Comparison of ENCODE assay signal across 1 cellular context in the genomic region with DNA sequence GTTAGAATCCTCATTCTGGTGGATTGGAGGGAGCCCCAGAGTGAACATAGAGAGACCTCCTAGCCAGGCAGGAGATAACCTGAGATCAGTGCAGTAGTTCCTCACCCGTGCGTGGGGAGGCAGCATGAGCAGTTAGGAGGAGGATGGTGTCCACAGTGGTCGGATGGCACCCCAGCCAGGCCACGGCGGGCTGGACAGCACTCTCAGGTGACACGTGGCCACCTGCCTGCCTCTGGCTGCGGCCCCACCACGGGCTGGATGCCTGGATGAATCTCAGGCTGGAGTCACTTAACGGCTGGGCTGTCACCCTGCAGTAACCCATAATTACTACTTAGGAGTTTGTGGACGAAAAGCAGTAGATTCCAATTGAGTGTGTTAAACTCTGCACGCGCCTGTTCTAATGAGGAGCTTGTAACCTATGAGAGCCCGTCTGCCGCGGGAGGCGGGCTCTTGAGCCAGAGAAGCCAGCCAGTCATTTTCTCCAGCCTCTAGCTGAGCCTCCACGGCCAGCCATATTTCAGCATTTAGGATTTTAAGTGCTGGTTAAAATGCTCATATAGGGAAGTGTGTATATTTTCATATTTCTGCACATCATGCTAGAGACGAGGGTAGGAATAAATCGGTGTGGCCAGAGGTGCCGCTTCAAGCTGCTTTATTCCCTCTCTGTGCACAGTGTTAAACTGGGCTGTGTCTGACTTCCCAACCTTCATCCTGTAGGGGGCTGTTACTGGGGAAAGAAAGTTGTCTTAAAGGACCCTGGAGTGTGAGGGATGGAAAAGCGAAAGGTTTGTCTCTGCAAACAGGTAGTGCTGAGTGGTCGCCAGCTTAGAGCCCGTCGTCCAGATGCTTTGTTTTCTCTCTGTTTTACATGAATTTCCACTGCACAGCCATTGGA.
TF ChIP-seq lines count a peak whose summit lies in the region.

No MANE protein-coding gene starts in this region.

TF ChIP-seq in HEK293, 187 proteins besides CTCF, POLR2A, EP300 and RAD21 (continued from another document):
- TF ChIP-seq, protein P1, sequence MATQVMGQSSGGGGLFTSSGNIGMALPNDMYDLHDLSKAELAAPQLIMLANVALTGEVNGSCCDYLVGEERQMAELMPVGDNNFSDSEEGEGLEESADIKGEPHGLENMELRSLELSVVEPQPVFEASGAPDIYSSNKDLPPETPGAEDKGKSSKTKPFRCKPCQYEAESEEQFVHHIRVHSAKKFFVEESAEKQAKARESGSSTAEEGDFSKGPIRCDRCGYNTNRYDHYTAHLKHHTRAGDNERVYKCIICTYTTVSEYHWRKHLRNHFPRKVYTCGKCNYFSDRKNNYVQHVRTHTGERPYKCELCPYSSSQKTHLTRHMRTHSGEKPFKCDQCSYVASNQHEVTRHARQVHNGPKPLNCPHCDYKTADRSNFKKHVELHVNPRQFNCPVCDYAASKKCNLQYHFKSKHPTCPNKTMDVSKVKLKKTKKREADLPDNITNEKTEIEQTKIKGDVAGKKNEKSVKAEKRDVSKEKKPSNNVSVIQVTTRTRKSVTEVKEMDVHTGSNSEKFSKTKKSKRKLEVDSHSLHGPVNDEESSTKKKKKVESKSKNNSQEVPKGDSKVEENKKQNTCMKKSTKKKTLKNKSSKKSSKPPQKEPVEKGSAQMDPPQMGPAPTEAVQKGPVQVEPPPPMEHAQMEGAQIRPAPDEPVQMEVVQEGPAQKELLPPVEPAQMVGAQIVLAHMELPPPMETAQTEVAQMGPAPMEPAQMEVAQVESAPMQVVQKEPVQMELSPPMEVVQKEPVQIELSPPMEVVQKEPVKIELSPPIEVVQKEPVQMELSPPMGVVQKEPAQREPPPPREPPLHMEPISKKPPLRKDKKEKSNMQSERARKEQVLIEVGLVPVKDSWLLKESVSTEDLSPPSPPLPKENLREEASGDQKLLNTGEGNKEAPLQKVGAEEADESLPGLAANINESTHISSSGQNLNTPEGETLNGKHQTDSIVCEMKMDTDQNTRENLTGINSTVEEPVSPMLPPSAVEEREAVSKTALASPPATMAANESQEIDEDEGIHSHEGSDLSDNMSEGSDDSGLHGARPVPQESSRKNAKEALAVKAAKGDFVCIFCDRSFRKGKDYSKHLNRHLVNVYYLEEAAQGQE (tag by site-specific recombination; IDR thresholded peaks at IDR 0.05): peak; percentile 85
- TF ChIP-seq ZNF146 (tag by site-specific recombination; IDR thresholded peaks at IDR 0.05) (no peak), SP7 (tag by site-specific recombination; IDR thresholded peaks at IDR 0.05) (peak; percentile 95), ZNF223 (tag by site-specific recombination; IDR thresholded peaks at IDR 0.05) (no peak), ZNF626 (tag by site-specific recombination; IDR thresholded peaks at IDR 0.05) (no peak), ZSCAN23 (tag by site-specific recombination; IDR thresholded peaks at IDR 0.05) (no peak), ZBTB21 (tag by site-specific recombination; IDR thresholded peaks at IDR 0.05) (no peak), OSR2 (tag by site-specific recombination; IDR thresholded peaks at IDR 0.05) (peak; percentile 57)
- TF ChIP-seq, protein P2, sequence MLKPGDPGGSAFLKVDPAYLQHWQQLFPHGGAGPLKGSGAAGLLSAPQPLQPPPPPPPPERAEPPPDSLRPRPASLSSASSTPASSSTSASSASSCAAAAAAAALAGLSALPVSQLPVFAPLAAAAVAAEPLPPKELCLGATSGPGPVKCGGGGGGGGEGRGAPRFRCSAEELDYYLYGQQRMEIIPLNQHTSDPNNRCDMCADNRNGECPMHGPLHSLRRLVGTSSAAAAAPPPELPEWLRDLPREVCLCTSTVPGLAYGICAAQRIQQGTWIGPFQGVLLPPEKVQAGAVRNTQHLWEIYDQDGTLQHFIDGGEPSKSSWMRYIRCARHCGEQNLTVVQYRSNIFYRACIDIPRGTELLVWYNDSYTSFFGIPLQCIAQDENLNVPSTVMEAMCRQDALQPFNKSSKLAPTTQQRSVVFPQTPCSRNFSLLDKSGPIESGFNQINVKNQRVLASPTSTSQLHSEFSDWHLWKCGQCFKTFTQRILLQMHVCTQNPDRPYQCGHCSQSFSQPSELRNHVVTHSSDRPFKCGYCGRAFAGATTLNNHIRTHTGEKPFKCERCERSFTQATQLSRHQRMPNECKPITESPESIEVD (tag by site-specific recombination; IDR thresholded peaks at IDR 0.05): no peak
- TF ChIP-seq, protein P3, sequence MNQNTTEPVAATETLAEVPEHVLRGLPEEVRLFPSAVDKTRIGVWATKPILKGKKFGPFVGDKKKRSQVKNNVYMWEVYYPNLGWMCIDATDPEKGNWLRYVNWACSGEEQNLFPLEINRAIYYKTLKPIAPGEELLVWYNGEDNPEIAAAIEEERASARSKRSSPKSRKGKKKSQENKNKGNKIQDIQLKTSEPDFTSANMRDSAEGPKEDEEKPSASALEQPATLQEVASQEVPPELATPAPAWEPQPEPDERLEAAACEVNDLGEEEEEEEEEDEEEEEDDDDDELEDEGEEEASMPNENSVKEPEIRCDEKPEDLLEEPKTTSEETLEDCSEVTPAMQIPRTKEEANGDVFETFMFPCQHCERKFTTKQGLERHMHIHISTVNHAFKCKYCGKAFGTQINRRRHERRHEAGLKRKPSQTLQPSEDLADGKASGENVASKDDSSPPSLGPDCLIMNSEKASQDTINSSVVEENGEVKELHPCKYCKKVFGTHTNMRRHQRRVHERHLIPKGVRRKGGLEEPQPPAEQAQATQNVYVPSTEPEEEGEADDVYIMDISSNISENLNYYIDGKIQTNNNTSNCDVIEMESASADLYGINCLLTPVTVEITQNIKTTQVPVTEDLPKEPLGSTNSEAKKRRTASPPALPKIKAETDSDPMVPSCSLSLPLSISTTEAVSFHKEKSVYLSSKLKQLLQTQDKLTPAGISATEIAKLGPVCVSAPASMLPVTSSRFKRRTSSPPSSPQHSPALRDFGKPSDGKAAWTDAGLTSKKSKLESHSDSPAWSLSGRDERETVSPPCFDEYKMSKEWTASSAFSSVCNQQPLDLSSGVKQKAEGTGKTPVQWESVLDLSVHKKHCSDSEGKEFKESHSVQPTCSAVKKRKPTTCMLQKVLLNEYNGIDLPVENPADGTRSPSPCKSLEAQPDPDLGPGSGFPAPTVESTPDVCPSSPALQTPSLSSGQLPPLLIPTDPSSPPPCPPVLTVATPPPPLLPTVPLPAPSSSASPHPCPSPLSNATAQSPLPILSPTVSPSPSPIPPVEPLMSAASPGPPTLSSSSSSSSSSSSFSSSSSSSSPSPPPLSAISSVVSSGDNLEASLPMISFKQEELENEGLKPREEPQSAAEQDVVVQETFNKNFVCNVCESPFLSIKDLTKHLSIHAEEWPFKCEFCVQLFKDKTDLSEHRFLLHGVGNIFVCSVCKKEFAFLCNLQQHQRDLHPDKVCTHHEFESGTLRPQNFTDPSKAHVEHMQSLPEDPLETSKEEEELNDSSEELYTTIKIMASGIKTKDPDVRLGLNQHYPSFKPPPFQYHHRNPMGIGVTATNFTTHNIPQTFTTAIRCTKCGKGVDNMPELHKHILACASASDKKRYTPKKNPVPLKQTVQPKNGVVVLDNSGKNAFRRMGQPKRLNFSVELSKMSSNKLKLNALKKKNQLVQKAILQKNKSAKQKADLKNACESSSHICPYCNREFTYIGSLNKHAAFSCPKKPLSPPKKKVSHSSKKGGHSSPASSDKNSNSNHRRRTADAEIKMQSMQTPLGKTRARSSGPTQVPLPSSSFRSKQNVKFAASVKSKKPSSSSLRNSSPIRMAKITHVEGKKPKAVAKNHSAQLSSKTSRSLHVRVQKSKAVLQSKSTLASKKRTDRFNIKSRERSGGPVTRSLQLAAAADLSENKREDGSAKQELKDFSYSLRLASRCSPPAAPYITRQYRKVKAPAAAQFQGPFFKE (tag by site-specific recombination; IDR thresholded peaks at IDR 0.05; ENCODE audit: borderline replicate concordance): no peak
- TF ChIP-seq, protein P4, sequence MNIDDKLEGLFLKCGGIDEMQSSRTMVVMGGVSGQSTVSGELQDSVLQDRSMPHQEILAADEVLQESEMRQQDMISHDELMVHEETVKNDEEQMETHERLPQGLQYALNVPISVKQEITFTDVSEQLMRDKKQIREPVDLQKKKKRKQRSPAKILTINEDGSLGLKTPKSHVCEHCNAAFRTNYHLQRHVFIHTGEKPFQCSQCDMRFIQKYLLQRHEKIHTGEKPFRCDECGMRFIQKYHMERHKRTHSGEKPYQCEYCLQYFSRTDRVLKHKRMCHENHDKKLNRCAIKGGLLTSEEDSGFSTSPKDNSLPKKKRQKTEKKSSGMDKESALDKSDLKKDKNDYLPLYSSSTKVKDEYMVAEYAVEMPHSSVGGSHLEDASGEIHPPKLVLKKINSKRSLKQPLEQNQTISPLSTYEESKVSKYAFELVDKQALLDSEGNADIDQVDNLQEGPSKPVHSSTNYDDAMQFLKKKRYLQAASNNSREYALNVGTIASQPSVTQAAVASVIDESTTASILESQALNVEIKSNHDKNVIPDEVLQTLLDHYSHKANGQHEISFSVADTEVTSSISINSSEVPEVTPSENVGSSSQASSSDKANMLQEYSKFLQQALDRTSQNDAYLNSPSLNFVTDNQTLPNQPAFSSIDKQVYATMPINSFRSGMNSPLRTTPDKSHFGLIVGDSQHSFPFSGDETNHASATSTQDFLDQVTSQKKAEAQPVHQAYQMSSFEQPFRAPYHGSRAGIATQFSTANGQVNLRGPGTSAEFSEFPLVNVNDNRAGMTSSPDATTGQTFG (tag by site-specific recombination; IDR thresholded peaks at IDR 0.05; ENCODE audit: borderline replicate concordance): no peak
